Comparison of ENCODE assay signal across 15 cellular contexts in the genomic region with DNA sequence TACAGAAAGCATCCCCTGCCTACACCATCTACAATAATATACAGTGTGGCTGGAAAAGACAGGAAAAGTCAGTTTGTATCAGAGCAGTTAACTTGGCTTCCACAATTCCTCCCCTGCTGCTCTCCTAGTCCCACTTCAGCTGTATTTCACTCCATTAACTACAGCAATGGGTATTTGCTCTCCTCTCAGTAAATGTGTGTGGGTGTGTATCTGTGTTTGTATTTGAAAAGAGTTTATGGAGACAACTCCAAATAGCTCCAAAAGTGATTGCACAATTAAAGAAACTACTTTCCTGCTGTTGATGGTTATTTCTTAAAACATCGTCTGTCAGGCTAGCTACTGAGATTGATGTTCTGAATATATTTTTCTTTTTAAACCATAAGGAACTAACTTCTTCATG.
DNase-seq lines count a peak whose midpoint lies in the region; ATAC-seq and TF ChIP-seq lines count a peak whose summit lies in the region.
"Had no signal": no experiment of that assay in that cellular context is flagged by ENCODE, and none has a peak within 500 bp of the region (broad histone marks: within the 10 kb centered on the region; RNA-seq: fewer than 3 reads in every experiment).

No MANE protein-coding gene starts in this region.

- H3K27me3 Mint-ChIP-seq in activated naive CD8-positive, alpha-beta T cell treated with anti-CD3 and anti-CD28 coated beads for 36 hours, result no peaks in the 10 kb centered on the region

- H3K9me3 Mint-ChIP-seq in activated naive CD8-positive, alpha-beta T cell treated with anti-CD3 and anti-CD28 coated beads for 36 hours, result no peaks in the 10 kb centered on the region
- H3K9me3 Mint-ChIP-seq: HFFc6 had no signal

- H3K4me1 Mint-ChIP-seq in activated naive CD8-positive, alpha-beta T cell treated with anti-CD3 and anti-CD28 coated beads for 36 hours, result no peaks in the 10 kb centered on the region

- TF ChIP-seq CTCF in left lung (IDR thresholded peaks at IDR 0.05), result no peak

- H3K27ac Mint-ChIP-seq in activated naive CD8-positive, alpha-beta T cell treated with anti-CD3 and anti-CD28 coated beads for 36 hours, result no peak overlapping the region
- H3K27ac Mint-ChIP-seq: HFFc6 had no signal

- intact Hi-C loops in left lung (cut with DNase I), result no loop called here

- H3K27ac ChIP-seq in left lung, result no peak overlapping the region
- H3K27ac ChIP-seq: GM23248 had no signal

- H3K36me3 Mint-ChIP-seq in activated naive CD8-positive, alpha-beta T cell treated with anti-CD3 and anti-CD28 coated beads for 36 hours, result no peaks in the 10 kb centered on the region

- no peaks in the 10 kb centered on the region for H3K9me3 ChIP-seq in left lung

- peak; percentile 78 for ATAC-seq in left lung
- no peak for ATAC-seq in HG03039 (IDR thresholded peaks at IDR 0.05; ENCODE audit: unreplicated experiment)

- H3K4me3 Mint-ChIP-seq in activated naive CD8-positive, alpha-beta T cell treated with anti-CD3 and anti-CD28 coated beads for 36 hours, result no peak overlapping the region
- H3K4me3 Mint-ChIP-seq: HFFc6 had no signal

- no peaks in the 10 kb centered on the region for H3K36me3 ChIP-seq in left lung

- H3K4me1 ChIP-seq in left lung, result no peaks in the 10 kb centered on the region

- no peak overlapping the region for H3K4me3 ChIP-seq in left lung
- H3K4me3 ChIP-seq: GM23248 had no signal

- DNase-seq in NCI-H510A treated with DMSO at 0.1 percent for 48 hours (lab: John Stamatoyannopoulos, UW), result peak; percentile 9
- no peak for DNase-seq in NCI-H510A (lab: John Stamatoyannopoulos, UW)
- peak; percentile 94 for DNase-seq in NCI-H748 treated with DMSO at 0.1 percent for 48 hours (lab: John Stamatoyannopoulos, UW)
- DNase-seq in left lung, result no peak
- DNase-seq in H4 (ENCODE audit: low spot score), result no peak
- no peak for DNase-seq in activated naive CD8-positive, alpha-beta T cell treated with anti-CD3 and anti-CD28 coated beads for 36 hours
- DNase-seq: DND-41, GDM1, GM23248, HFFc6, Karpas-422, NCI-H1694, NCI-H2107, NCI-H524 had no signal

- no peaks in the 10 kb centered on the region for H3K27me3 ChIP-seq in left lung

Comparison
In these comparisons a context has a peak if more than half of its experiments do, and no peak if none do; other contexts are left out.
1. DNase-seq: peak in NCI-H510A treated with DMSO at 0.1 percent for 48 hours (single experiment) and NCI-H748 treated with DMSO at 0.1 percent for 48 hours (single experiment); none in NCI-H510A (single experiment), left lung (0 of 2), H4 (single experiment) and activated naive CD8-positive, alpha-beta T cell treated with anti-CD3 and anti-CD28 coated beads for 36 hours (single experiment).